Comparison of ENCODE assay signal across 21 cellular contexts in genomic region chr1:224735159-224735558, GRCh38.
"Had no signal": no experiment of that assay in that cellular context is flagged by ENCODE, and none has a peak within 500 bp of the region (broad histone marks: within the 10 kb centered on the region; RNA-seq: fewer than 3 reads in every experiment).

No MANE protein-coding gene starts in this region.

- ATAC-seq: gastroesophageal sphincter, heart right ventricle, left cardiac atrium, lower lobe of right lung, right cardiac atrium had no signal

- H3K27ac ChIP-seq: colonic mucosa, gastroesophageal sphincter, heart right ventricle, lower lobe of right lung had no signal

- H3K4me3 Mint-ChIP-seq: activated naive CD8-positive, alpha-beta T cell; brain; nephron progenitor cell; stimulated activated naive CD8-positive, alpha-beta T cell treated with anti-CD3 and anti-CD28 coated beads, Interleukin-15, Interleukin-2, amounts not matched to agents 100 ng/mL and 50 ng/mL, for 24 hours; type B pancreatic cell; WTC11 had no signal

- H3K4me2 ChIP-seq: smooth muscle cell had no signal

- H3K27me3 ChIP-seq: colonic mucosa, gastroesophageal sphincter had no signal

- H3K36me3 Mint-ChIP-seq: activated naive CD8-positive, alpha-beta T cell; brain; type B pancreatic cell; WTC11 had no signal

- DNase-seq: activated CD4-positive, alpha-beta T cell treated with anti-CD3 and anti-CD28 coated beads, Interleukin-2, amount 50 U/mL, for 4 hours; activated T-cell treated with anti-CD3 and anti-CD28 coated beads, Interleukin-2, amount 50 U/mL, for 48 hours; central memory CD4-positive, alpha-beta T cell; colonic mucosa; heart right ventricle; left cardiac atrium; lower lobe of right lung; nephron progenitor cell; occipital lobe; right cardiac atrium; stimulated activated CD4-positive, alpha-beta T cell treated with anti-CD3 and anti-CD28 coated beads, Interleukin-4, amount 100 ng/mL, for 4 hours; stimulated activated CD8-positive, alpha-beta memory T cell treated with anti-CD3 and anti-CD28 coated beads, Interleukin-4, amount 100 ng/mL, for 48 hours had no signal

- H3K4me3 ChIP-seq: colonic mucosa, gastroesophageal sphincter, heart right ventricle, lower lobe of right lung, smooth muscle cell had no signal

- H3K9me3 ChIP-seq: colonic mucosa, gastroesophageal sphincter, heart right ventricle, lower lobe of right lung had no signal

- H3K27me3 Mint-ChIP-seq: stimulated activated naive CD8-positive, alpha-beta T cell treated with anti-CD3 and anti-CD28 coated beads, Interleukin-15, Interleukin-2, amounts not matched to agents 100 ng/mL and 50 ng/mL, for 24 hours had no signal

- H3K36me3 ChIP-seq: colonic mucosa, gastroesophageal sphincter, heart right ventricle, lower lobe of right lung had no signal

- H3K27ac Mint-ChIP-seq: activated naive CD8-positive, alpha-beta T cell; nephron progenitor cell; progenitor cell of endocrine pancreas; stimulated activated naive CD8-positive, alpha-beta T cell treated with anti-CD3 and anti-CD28 coated beads, Interleukin-15, Interleukin-2, amounts not matched to agents 100 ng/mL and 50 ng/mL, for 24 hours; type B pancreatic cell; WTC11 had no signal

- H3K4me1 ChIP-seq: colonic mucosa had no signal

- FAIRE-seq: endometrium had no signal

- H3K9me3 Mint-ChIP-seq: brain; nephron progenitor cell; stimulated activated naive CD8-positive, alpha-beta T cell treated with anti-CD3 and anti-CD28 coated beads, Interleukin-15, Interleukin-2, amounts not matched to agents 100 ng/mL and 50 ng/mL, for 24 hours; type B pancreatic cell; WTC11 had no signal
